In the genomic region with DNA sequence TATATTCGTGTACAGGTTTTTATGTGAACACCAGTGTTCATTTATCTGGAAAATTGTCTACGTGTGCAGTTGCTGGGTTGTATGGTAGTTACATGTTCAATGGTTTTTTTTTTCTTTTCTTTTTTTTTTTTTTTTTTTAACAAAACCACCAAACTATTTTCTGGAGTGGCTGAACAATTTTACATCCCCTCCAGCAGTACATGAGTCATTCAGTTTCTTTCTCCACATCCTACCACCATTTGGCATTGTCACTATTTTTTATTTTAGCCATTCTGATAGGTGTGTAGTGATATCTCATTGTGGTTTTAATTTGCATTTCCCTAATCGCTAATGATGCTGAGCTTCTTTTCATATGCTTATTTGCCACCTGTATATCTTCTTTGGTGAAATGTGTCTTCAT, we compare ENCODE assay signal across 12 cellular contexts.
"Had no signal": no experiment of that assay in that cellular context is flagged by ENCODE, and none has a peak within 500 bp of the region (broad histone marks: within the 10 kb centered on the region; RNA-seq: fewer than 3 reads in every experiment).

No MANE protein-coding gene starts in this region.

- H3K27me3 ChIP-seq: ovary, tibial artery, vagina had no signal

- ATAC-seq: left ventricle myocardium superior had no signal

- H3K9me3 ChIP-seq: ovary, tibial artery, vagina had no signal

- H3K4me3 ChIP-seq: ovary, skin epidermis, tibial artery, vagina had no signal

- H3K27ac ChIP-seq: ovary, skin epidermis, tibial artery, vagina, VCaP had no signal

- H3K4me1 ChIP-seq: tibial artery, vagina had no signal

- DNase-seq: activated CD4-positive, alpha-beta memory T cell treated with anti-CD3 and anti-CD28 coated beads, Interleukin-2, amount 10 ng/mL, durations not matched to agents 7 days and 5 days; activated gamma-delta T cell; activated naive CD8-positive, alpha-beta T cell treated with anti-CD3 and anti-CD28 coated beads for 36 hours; activated T-cell treated with anti-CD3 and anti-CD28 coated beads, Interleukin-2, amount 50 U/mL, for 48 hours; hippocampal formation; left ventricle myocardium superior; mesendoderm; ovary; tibial artery had no signal

- H3K36me3 ChIP-seq: ovary, tibial artery, vagina had no signal
